In genomic region chr1:45583666-45584350, GRCh38 we compare ENCODE assay signal across 8 cellular contexts. TPM values are rescaled to one million over a fixed set of nuclear protein-coding genes. Genes with fewer than 3 reads are reported as not detected.
DNase-seq lines count a peak whose midpoint lies in the region; ATAC-seq and TF ChIP-seq lines count a peak whose summit lies in the region.

TSS of gene NASP (plus strand) at chr1:45584041. CDS start at chr1:45584147, 106 bp downstream.

- peaks cover 0 to 10% (median 0%) of the 10 kb centered on the region in 8 donors for H3K9me3 Mint-ChIP-seq in CD4-positive, alpha-beta memory T cell

- ATAC-seq in GM19397 (IDR thresholded peaks at IDR 0.05; ENCODE audit: unreplicated experiment) (peak; percentile 49), HG03558 (IDR thresholded peaks at IDR 0.05; ENCODE audit: extremely low read depth, unreplicated experiment) (peak; percentile 10)

- H3K36me3 ChIP-seq in CD4-positive, alpha-beta memory T cell (ENCODE audit: insufficient read depth, low read length), result no peaks in the 10 kb centered on the region

- H3K36me3 Mint-ChIP-seq in CD4-positive, alpha-beta memory T cell, result peaks cover 0 to 23% of the 10 kb centered on the region in 2 donors

- CTCF ChIA-PET in CD4-positive, alpha-beta memory T cell (lab: Charles Lee; ENCODE audit: partially characterized antibody), result interaction anchor here (0.7 to 2.0 kb wide), 9 partner anchors 13 to 570 kb away, joined by 3 to 9 read pairs (median 4); partner anchors contain the start of genes GPBP1L1, MUTYH and TOE1

- TF ChIP-seq POLR2A in lower leg skin (IDR thresholded peaks at IDR 0.05), result no peak

- H3K27me3 ChIP-seq in CD4-positive, alpha-beta memory T cell (ENCODE audit: insufficient read depth, low read length), result no peaks in the 10 kb centered on the region

- peak; percentile 91 to 96 (median 92) for DNase-seq in CD4-positive, alpha-beta memory T cell
- DNase-seq in NCI-H748 treated with DMSO at 0.1 percent for 48 hours (lab: John Stamatoyannopoulos, UW), result peak; percentile 71
- peak; percentile 94 to 96 for DNase-seq in activated CD4-positive, alpha-beta T cell treated with anti-CD3 and anti-CD28 coated beads, Interleukin-2, amount 50 U/mL, for 48 hours
- DNase-seq in dermis microvascular lymphatic vessel endothelial cell (ENCODE audit: low read depth in 2 of 2), result peak; percentile 48 to 86
- DNase-seq in lower leg skin (ENCODE audit: low spot score in 2 of 2), result peak; percentile 88 to 98
- DNase-seq in stimulated activated CD4-positive, alpha-beta T cell treated with anti-CD3 and anti-CD28 coated beads, Interleukin-4, amount 100 ng/mL, for 4 hours, result peak; percentile 87 to 91

- no peaks in the 10 kb centered on the region for H3K27me3 Mint-ChIP-seq in CD4-positive, alpha-beta memory T cell

- H3K4me1 Mint-ChIP-seq in CD4-positive, alpha-beta memory T cell, result peaks cover 20 to 42% (median 31%) of the 10 kb centered on the region in 4 donors

- H3K27ac Mint-ChIP-seq in CD4-positive, alpha-beta memory T cell, result peak within 1 kb of the TSS; percentile 94 to 100 (median 99)

- peak within 1 kb of the TSS; percentile 93 to 100 (median 100) for H3K4me3 Mint-ChIP-seq in CD4-positive, alpha-beta memory T cell

- no peaks in the 10 kb centered on the region for H3K9me3 ChIP-seq in CD4-positive, alpha-beta memory T cell (ENCODE audit: control insufficient read depth in 1 of 2, low read length in 2 of 2)

- H3K4me3 ChIP-seq in CD4-positive, alpha-beta memory T cell (ENCODE audit: low read length in 2 of 2), result peak within 1 kb of the TSS; percentile 99
- H3K4me3 ChIP-seq in lower leg skin (ENCODE audit: low read depth, poor library complexity, severe bottlenecking), result peak within 1 kb of the TSS; percentile 97

- no peak for TF ChIP-seq CTCF in lower leg skin (IDR thresholded peaks at IDR 0.05)

- intact Hi-C loops in CD4-positive, alpha-beta memory T cell (cut with micrococcal nuclease), result loop anchor here (1.0 to 10.0 kb wide), 10 partner anchors 34 to 847 kb away; partner anchors contain the start of genes AKR1A1, BTBD19, CCDC163 and DYNLT4
- intact Hi-C loops in lower leg skin (cut with DNase I; ENCODE audit: low total_unique reads), result no loop called here

- WGBS in lower leg skin, 2 donors, result 0% methylated on average over 35 to 40 of the region's 41 CpGs

- H3K4me1 ChIP-seq in CD4-positive, alpha-beta memory T cell (ENCODE audit: insufficient read depth, low read length), result peaks cover 26% of the 10 kb centered on the region

- POLR2A ChIA-PET in CD4-positive, alpha-beta memory T cell (lab: Charles Lee; ENCODE audit: partially characterized antibody), result interaction anchor here (0.7 to 4.6 kb wide), 25 partner anchors 9 to 862 kb away, joined by 3 to 72 read pairs (median 4); partner anchors contain the start of genes AKR1A1, CCDC163, DYNLT4 and EIF2B3

- peak within 1 kb of the TSS; percentile 88 for H3K27ac ChIP-seq in CD4-positive, alpha-beta memory T cell (ENCODE audit: low read depth, low read length)

RNA-seq across cellular contexts. Expression of gene NASP, which starts in this region (rescaled TPM):
- 10 to 100 TPM; 93.7 to 93.9 TPM for total RNA-seq in CD4-positive, alpha-beta memory T cell
- 10 to 100 TPM; 57.1 to 87.1 TPM for polyA plus RNA-seq in CD4-positive, alpha-beta memory T cell
- total RNA-seq in dermis microvascular lymphatic vessel endothelial cell (64.9 and 69.4 TPM in 2 replicates), lower leg skin (10 to 100 TPM; 35.4 to 64.4 (median 52.3) TPM)

Comparison
In these comparisons a context has a peak if more than half of its experiments do, and no peak if none do; other contexts are left out.
1. Peak in every context shown above with its lines: DNase-seq, ATAC-seq, H3K4me3 ChIP-seq and H3K27ac ChIP-seq.